In the genomic region with DNA sequence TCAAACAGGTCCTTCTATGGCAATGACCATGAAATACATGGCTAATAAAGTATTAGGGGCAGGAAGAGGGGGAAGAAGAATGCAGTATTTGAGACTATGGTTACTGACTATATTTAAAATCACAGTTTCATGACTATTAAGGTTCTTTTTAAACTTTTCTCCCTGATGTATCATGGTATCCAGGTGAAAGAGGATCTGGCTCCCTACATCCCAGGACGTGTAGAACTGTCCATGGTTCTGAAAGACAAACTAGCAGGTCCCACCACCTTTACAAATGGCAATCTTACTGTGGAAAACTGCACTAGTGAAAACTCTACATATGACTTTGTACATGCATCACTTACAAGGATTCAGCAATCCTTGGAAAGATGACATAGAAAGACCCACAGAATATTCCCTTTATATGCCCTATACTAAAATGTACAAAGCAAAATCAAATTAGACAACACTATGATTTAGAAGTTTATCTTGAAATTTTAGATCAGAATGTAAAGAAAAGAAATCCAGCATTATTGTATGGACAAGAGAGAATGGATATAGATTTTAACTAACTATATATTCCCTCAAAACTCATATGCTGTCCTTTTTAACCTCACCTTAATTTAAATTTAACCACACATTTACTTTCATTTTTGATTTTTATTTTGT, we compare ENCODE assay signal across 1 cellular context.
TF ChIP-seq lines count a peak whose summit lies in the region.

No MANE protein-coding gene starts in this region.

TF ChIP-seq in HepG2, 621 proteins besides CTCF, POLR2A, EP300 and RAD21 (continued from another document and continues in another):
- TF ChIP-seq MTA1 (CRISPR knock-in tag; IDR thresholded peaks at IDR 0.05; ENCODE audit: borderline replicate concordance) (no peak), NR2F2 (IDR thresholded peaks at IDR 0.05; ENCODE audit: borderline replicate concordance, low read depth) (no peak), GTF3A (CRISPR knock-in tag; conservative IDR thresholded peaks at IDR 0.05) (no peak), LCORL (IDR thresholded peaks at IDR 0.05) (no peak), LCORL (CRISPR knock-in tag; IDR thresholded peaks at IDR 0.05) (no peak), NR3C1 (CRISPR knock-in tag; IDR thresholded peaks at IDR 0.05) (no peak), JDP2 (CRISPR knock-in tag; IDR thresholded peaks at IDR 0.05; ENCODE audit: borderline replicate concordance) (no peak), ZNF136 (CRISPR knock-in tag; IDR thresholded peaks at IDR 0.05; ENCODE audit: low read depth) (no peak), SOX5 (CRISPR knock-in tag; IDR thresholded peaks at IDR 0.05; ENCODE audit: borderline replicate concordance) (no peak; the same call in 1 of the 2 replicates), REXO4 (CRISPR knock-in tag; IDR thresholded peaks at IDR 0.05; ENCODE audit: borderline replicate concordance) (no peak), ZNF652 (CRISPR knock-in tag; IDR thresholded peaks at IDR 0.05; ENCODE audit: borderline replicate concordance, low read depth) (0 out of 2 replicates have a peak, but pooled peaks have one; percentile 19), PHF5A (CRISPR knock-in tag; IDR thresholded peaks at IDR 0.05; ENCODE audit: low read depth, unreplicated experiment) (no peak), ZFP37 (CRISPR knock-in tag; IDR thresholded peaks at IDR 0.05; ENCODE audit: borderline replicate concordance) (0 out of 2 replicates have a peak, but pooled peaks have one; percentile 33), PHF8 (CRISPR knock-in tag; IDR thresholded peaks at IDR 0.05) (no peak), MAF1 (CRISPR knock-in tag; IDR thresholded peaks at IDR 0.05; ENCODE audit: borderline replicate concordance) (no peak), CHD4 (IDR thresholded peaks at IDR 0.05; ENCODE audit: borderline replicate concordance, low read length) (no peak), RFX1 (IDR thresholded peaks at IDR 0.05) (no peak), KMT2A (CRISPR knock-in tag; IDR thresholded peaks at IDR 0.05) (no peak), HMG20B (CRISPR knock-in tag; conservative IDR thresholded peaks at IDR 0.05) (0 out of 2 replicates have a peak, but pooled peaks have one; percentile 28), ZNF451 (CRISPR knock-in tag; IDR thresholded peaks at IDR 0.05) (no peak), NR2F6 (IDR thresholded peaks at IDR 0.05) (no peak), NR2F6 (CRISPR knock-in tag; IDR thresholded peaks at IDR 0.05) (no peak), ZBTB7A (CRISPR knock-in tag; IDR thresholded peaks at IDR 0.05) (no peak), HDAC1 (CRISPR knock-in tag; IDR thresholded peaks at IDR 0.05) (no peak), ZBTB20 (CRISPR knock-in tag; IDR thresholded peaks at IDR 0.05; ENCODE audit: borderline replicate concordance, low read depth) (0 out of 2 replicates have a peak, but pooled peaks have one; percentile 26), NFRKB (IDR thresholded peaks at IDR 0.05) (no peak), ZNF605 (CRISPR knock-in tag; IDR thresholded peaks at IDR 0.05) (no peak), ZNF841 (CRISPR knock-in tag; IDR thresholded peaks at IDR 0.05; ENCODE audit: borderline replicate concordance) (no peak), TOE1 (CRISPR knock-in tag; IDR thresholded peaks at IDR 0.05) (no peak), KLF16 (CRISPR knock-in tag; IDR thresholded peaks at IDR 0.05) (peak in 1 of 2 experiments; percentile 81; a peak in 2 of 4 replicates), YY1 (IDR thresholded peaks at IDR 0.05; ENCODE audit: insufficient read depth, insufficient replicate concordance, low read depth, low read length) (no peak), ZNF501 (CRISPR knock-in tag; IDR thresholded peaks at IDR 0.05) (no peak), ZNF282 (IDR thresholded peaks at IDR 0.05; ENCODE audit: partially characterized antibody) (no peak), ZBTB42 (CRISPR knock-in tag; IDR thresholded peaks at IDR 0.05) (no peak), ZNF607 (CRISPR knock-in tag; IDR thresholded peaks at IDR 0.05; ENCODE audit: borderline replicate concordance) (peak; percentile 61; the same call in 1 of the 2 replicates)
- TF ChIP-seq, protein P1, sequence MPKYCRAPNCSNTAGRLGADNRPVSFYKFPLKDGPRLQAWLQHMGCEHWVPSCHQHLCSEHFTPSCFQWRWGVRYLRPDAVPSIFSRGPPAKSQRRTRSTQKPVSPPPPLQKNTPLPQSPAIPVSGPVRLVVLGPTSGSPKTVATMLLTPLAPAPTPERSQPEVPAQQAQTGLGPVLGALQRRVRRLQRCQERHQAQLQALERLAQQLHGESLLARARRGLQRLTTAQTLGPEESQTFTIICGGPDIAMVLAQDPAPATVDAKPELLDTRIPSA (CRISPR knock-in tag; IDR thresholded peaks at IDR 0.05; ENCODE audit: borderline replicate concordance) = no peak
- TF ChIP-seq, protein P2, sequence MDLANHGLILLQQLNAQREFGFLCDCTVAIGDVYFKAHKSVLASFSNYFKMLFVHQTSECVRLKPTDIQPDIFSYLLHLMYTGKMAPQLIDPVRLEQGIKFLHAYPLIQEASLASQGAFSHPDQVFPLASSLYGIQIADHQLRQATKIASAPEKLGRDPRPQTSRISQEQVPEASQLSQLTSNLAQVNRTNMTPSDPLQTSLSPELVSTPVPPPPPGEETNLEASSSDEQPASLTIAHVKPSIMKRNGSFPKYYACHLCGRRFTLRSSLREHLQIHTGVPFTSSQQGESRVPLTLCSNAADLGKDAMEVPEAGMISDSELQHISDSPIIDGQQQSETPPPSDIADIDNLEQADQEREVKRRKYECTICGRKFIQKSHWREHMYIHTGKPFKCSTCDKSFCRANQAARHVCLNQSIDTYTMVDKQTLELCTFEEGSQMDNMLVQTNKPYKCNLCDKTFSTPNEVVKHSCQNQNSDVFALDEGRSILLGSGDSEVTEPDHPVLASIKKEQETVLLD (CRISPR knock-in tag; IDR thresholded peaks at IDR 0.05; ENCODE audit: low read depth) = no peak
- TF ChIP-seq, protein P3, sequence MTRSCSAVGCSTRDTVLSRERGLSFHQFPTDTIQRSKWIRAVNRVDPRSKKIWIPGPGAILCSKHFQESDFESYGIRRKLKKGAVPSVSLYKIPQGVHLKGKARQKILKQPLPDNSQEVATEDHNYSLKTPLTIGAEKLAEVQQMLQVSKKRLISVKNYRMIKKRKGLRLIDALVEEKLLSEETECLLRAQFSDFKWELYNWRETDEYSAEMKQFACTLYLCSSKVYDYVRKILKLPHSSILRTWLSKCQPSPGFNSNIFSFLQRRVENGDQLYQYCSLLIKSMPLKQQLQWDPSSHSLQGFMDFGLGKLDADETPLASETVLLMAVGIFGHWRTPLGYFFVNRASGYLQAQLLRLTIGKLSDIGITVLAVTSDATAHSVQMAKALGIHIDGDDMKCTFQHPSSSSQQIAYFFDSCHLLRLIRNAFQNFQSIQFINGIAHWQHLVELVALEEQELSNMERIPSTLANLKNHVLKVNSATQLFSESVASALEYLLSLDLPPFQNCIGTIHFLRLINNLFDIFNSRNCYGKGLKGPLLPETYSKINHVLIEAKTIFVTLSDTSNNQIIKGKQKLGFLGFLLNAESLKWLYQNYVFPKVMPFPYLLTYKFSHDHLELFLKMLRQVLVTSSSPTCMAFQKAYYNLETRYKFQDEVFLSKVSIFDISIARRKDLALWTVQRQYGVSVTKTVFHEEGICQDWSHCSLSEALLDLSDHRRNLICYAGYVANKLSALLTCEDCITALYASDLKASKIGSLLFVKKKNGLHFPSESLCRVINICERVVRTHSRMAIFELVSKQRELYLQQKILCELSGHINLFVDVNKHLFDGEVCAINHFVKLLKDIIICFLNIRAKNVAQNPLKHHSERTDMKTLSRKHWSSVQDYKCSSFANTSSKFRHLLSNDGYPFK (CRISPR knock-in tag; IDR thresholded peaks at IDR 0.05; ENCODE audit: borderline replicate concordance) = no peak
- TF ChIP-seq, protein P4, sequence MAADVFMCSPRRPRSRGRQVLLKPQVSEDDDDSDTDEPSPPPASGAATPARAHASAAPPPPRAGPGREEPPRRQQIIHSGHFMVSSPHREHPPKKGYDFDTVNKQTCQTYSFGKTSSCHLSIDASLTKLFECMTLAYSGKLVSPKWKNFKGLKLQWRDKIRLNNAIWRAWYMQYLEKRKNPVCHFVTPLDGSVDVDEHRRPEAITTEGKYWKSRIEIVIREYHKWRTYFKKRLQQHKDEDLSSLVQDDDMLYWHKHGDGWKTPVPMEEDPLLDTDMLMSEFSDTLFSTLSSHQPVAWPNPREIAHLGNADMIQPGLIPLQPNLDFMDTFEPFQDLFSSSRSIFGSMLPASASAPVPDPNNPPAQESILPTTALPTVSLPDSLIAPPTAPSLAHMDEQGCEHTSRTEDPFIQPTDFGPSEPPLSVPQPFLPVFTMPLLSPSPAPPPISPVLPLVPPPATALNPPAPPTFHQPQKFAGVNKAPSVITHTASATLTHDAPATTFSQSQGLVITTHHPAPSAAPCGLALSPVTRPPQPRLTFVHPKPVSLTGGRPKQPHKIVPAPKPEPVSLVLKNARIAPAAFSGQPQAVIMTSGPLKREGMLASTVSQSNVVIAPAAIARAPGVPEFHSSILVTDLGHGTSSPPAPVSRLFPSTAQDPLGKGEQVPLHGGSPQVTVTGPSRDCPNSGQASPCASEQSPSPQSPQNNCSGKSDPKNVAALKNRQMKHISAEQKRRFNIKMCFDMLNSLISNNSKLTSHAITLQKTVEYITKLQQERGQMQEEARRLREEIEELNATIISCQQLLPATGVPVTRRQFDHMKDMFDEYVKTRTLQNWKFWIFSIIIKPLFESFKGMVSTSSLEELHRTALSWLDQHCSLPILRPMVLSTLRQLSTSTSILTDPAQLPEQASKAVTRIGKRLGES (CRISPR knock-in tag; IDR thresholded peaks at IDR 0.05; ENCODE audit: borderline replicate concordance) = no peak
- TF ChIP-seq, protein P5, sequence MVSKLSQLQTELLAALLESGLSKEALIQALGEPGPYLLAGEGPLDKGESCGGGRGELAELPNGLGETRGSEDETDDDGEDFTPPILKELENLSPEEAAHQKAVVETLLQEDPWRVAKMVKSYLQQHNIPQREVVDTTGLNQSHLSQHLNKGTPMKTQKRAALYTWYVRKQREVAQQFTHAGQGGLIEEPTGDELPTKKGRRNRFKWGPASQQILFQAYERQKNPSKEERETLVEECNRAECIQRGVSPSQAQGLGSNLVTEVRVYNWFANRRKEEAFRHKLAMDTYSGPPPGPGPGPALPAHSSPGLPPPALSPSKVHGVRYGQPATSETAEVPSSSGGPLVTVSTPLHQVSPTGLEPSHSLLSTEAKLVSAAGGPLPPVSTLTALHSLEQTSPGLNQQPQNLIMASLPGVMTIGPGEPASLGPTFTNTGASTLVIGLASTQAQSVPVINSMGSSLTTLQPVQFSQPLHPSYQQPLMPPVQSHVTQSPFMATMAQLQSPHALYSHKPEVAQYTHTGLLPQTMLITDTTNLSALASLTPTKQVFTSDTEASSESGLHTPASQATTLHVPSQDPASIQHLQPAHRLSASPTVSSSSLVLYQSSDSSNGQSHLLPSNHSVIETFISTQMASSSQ (IDR thresholded peaks at IDR 0.05; ENCODE audit: low read depth) = no peak
- TF ChIP-seq, protein P5 (CRISPR knock-in tag; IDR thresholded peaks at IDR 0.05; ENCODE audit: borderline replicate concordance) = no peak
- TF ChIP-seq, protein P6, sequence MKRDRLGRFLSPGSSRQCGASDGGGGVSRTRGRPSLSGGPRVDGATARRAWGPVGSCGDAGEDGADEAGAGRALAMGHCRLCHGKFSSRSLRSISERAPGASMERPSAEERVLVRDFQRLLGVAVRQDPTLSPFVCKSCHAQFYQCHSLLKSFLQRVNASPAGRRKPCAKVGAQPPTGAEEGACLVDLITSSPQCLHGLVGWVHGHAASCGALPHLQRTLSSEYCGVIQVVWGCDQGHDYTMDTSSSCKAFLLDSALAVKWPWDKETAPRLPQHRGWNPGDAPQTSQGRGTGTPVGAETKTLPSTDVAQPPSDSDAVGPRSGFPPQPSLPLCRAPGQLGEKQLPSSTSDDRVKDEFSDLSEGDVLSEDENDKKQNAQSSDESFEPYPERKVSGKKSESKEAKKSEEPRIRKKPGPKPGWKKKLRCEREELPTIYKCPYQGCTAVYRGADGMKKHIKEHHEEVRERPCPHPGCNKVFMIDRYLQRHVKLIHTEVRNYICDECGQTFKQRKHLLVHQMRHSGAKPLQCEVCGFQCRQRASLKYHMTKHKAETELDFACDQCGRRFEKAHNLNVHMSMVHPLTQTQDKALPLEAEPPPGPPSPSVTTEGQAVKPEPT (CRISPR knock-in tag; IDR thresholded peaks at IDR 0.05; ENCODE audit: low read depth) = no peak
